36 cellular contexts compared by ENCODE assay signal in genomic region chr1:233600488-233600887, GRCh38. TPM values are rescaled to one million over a fixed set of nuclear protein-coding genes. Genes with fewer than 3 reads are reported as not detected.
"Had no signal": no experiment of that assay in that cellular context is flagged by ENCODE, and none has a peak within 500 bp of the region (broad histone marks: within the 10 kb centered on the region; RNA-seq: fewer than 3 reads in every experiment).

No MANE protein-coding gene starts in this region.

- H3K4me1 Mint-ChIP-seq: activated naive CD8-positive, alpha-beta T cell treated with anti-CD3 and anti-CD28 coated beads, Interleukin-2, amount 10 ng/mL, durations not matched to agents 7 days and 5 days had no signal

- DNase-seq: activated CD4-positive, alpha-beta T cell treated with anti-CD3 and anti-CD28 coated beads for 1 hour; activated CD4-positive, alpha-beta T cell treated with anti-CD3 and anti-CD28 coated beads, Interleukin-2, amount 10 ng/mL, durations not matched to agents 7 days and 5 days; activated CD4-positive, alpha-beta T cell treated with anti-CD3 and anti-CD28 coated beads, Interleukin-2, amount 50 U/mL, for 48 hours; activated CD4-positive, CD25-positive, alpha-beta regulatory T cell; activated CD8-positive, alpha-beta memory T cell treated with anti-CD3 and anti-CD28 coated beads for 24 hours; activated CD8-positive, alpha-beta memory T cell treated with anti-CD3 and anti-CD28 coated beads, Interleukin-2, amount 10 ng/mL, durations not matched to agents 7 days and 5 days; activated CD8-positive, alpha-beta memory T cell treated with anti-CD3 and anti-CD28 coated beads, Interleukin-2, amount 50 U/mL, for 48 hours; activated gamma-delta T cell; activated naive CD4-positive, alpha-beta T cell treated with Interleukin-2 at 50 U/mL for 16 hours; activated naive CD8-positive, alpha-beta T cell treated with anti-CD3 and anti-CD28 coated beads, Interleukin-2, amount 10 ng/mL, durations not matched to agents 7 days and 5 days; activated T-cell treated with anti-CD3 and anti-CD28 coated beads, Interleukin-2, amount 50 U/mL, for 48 hours; amygdala; body of pancreas; caudate nucleus; cerebellar nuclear complex; Karpas-422; MG63; NCI-H1048; NCI-H1105 treated with DMSO at 0.1 percent for 48 hours; NCI-H1436; NCI-H1694 treated with DMSO at 0.1 percent for 48 hours; NCI-H2029 treated with DMSO at 0.1 percent for 48 hours; NCI-H2107; NCI-H2171; NCI-H510A; NCI-H526; NCI-H748 treated with DMSO at 0.1 percent for 48 hours; NK-92 treated with Interleukin-12 subunit alpha and Interleukin-12 subunit beta, amount 100 ng/mL, for 24 hours; PC-9; SIG-M5; T-helper 17 cell; T1000; WERI-Rb-1 had no signal

- H3K36me3 ChIP-seq: breast epithelium, MG63, WERI-Rb-1 had no signal

- H3K9me3 ChIP-seq: body of pancreas, MG63 had no signal

- H3K27me3 Mint-ChIP-seq: T-helper 17 cell had no signal

- H3K27ac ChIP-seq: body of pancreas, breast epithelium, PC-9, RWPE1, WERI-Rb-1 had no signal

- H3K36me3 Mint-ChIP-seq: activated naive CD4-positive, alpha-beta T cell treated with anti-CD3 and anti-CD28 coated beads, Interleukin-2, amount 50 U/mL, for 24 hours; activated naive CD8-positive, alpha-beta T cell treated with anti-CD3 and anti-CD28 coated beads, Interleukin-2, amount 10 ng/mL, durations not matched to agents 7 days and 5 days had no signal

- H3K4me3 Mint-ChIP-seq: activated CD4-positive, alpha-beta T cell treated with anti-CD3 and anti-CD28 coated beads, Interleukin-2, amount 10 ng/mL, durations not matched to agents 7 days and 5 days; activated CD8-positive, alpha-beta memory T cell treated with anti-CD3 and anti-CD28 coated beads, Interleukin-2, amount 10 ng/mL, durations not matched to agents 7 days and 5 days; activated naive CD4-positive, alpha-beta T cell treated with anti-CD3 and anti-CD28 coated beads, Interleukin-2, amount 50 U/mL, for 24 hours; activated naive CD8-positive, alpha-beta T cell treated with anti-CD3 and anti-CD28 coated beads, Interleukin-2, amount 10 ng/mL, durations not matched to agents 7 days and 5 days; T-helper 17 cell had no signal

- H3K9me3 Mint-ChIP-seq: activated CD4-positive, alpha-beta T cell treated with anti-CD3 and anti-CD28 coated beads, Interleukin-2, amount 10 ng/mL, durations not matched to agents 7 days and 5 days had no signal

- H3K27ac Mint-ChIP-seq: activated CD4-positive, alpha-beta T cell treated with anti-CD3 and anti-CD28 coated beads, Interleukin-2, amount 10 ng/mL, durations not matched to agents 7 days and 5 days; activated naive CD4-positive, alpha-beta T cell treated with anti-CD3 and anti-CD28 coated beads, Interleukin-2, amount 50 U/mL, for 24 hours; activated naive CD8-positive, alpha-beta T cell treated with anti-CD3 and anti-CD28 coated beads, Interleukin-2, amount 10 ng/mL, durations not matched to agents 7 days and 5 days; T-helper 17 cell had no signal

RNA-seq across cellular contexts. Expression of gene KCNK1, which starts 13.4 kb away (rescaled TPM):
- total RNA-seq: activated naive CD8-positive, alpha-beta T cell treated with anti-CD3 and anti-CD28 coated beads, Interleukin-2, amount 10 ng/mL, durations not matched to agents 7 days and 5 days had no signal
